Comparison of ENCODE assay signal across 17 cellular contexts in the genomic region with DNA sequence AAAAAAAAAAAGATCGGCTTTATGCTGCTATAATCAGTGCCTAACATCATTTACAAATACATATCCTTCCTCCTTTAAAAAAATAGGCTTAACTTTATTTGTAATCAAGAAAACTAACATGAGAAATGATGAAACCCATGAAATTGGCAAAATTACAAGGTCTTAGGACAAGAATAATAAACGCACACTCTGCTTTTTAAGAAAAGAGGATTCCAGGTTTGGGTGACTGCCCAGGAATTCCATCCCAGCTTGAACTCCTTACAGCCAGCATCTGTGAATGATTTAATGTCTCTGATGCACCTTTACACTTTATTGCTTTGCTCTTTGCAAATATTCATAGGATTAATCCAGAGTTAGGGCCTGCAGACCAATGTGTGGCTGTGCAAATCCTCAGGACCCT.
DNase-seq lines count a peak whose midpoint lies in the region; ATAC-seq and TF ChIP-seq lines count a peak whose summit lies in the region.
"Had no signal": no experiment of that assay in that cellular context is flagged by ENCODE, and none has a peak within 500 bp of the region (broad histone marks: within the 10 kb centered on the region; RNA-seq: fewer than 3 reads in every experiment).

No MANE protein-coding gene starts in this region.

- no peaks in the 10 kb centered on the region for H3K27me3 ChIP-seq in esophagus muscularis mucosa

- DNase-seq in G401 (ENCODE audit: low spot score), result peak; percentile 10
- DNase-seq in RPMI7951 (ENCODE audit: low read depth), result peak; percentile 16
- DNase-seq in esophagus muscularis mucosa (ENCODE audit: extremely low spot score), result peak; percentile 45
- DNase-seq in mucosa of gallbladder (ENCODE audit: low spot score), result peak; percentile 44
- DNase-seq: C1 segment of cervical spinal cord, H9, Kasumi-1, NCI-H1105 treated with DMSO at 0.1 percent for 48 hours, NCI-H1694 treated with DMSO at 0.1 percent for 48 hours, NCI-H2107, NCI-H510A treated with DMSO at 0.1 percent for 48 hours, NCI-H774, Right ventricle myocardium superior had no signal

- WGBS in esophagus muscularis mucosa, result 26% methylated on average over 2 of the region's 2 CpGs

- in situ Hi-C loops in G401 (cut with HindIII; ENCODE audit: low sequenced_read_pairs), result no loop called here

- TF ChIP-seq EP300 in esophagus muscularis mucosa (IDR thresholded peaks at IDR 0.05), result no peak

- H3K4me1 ChIP-seq in esophagus muscularis mucosa, result peaks cover 0 to 6% (median 2%) of the 10 kb centered on the region in 4 donors
- H3K4me1 ChIP-seq: A549 had no signal

- no peak overlapping the region for H3K27ac ChIP-seq in esophagus muscularis mucosa (replicated peaks in 1 of 4)
- H3K27ac ChIP-seq: A549 had no signal

- H3K36me3 ChIP-seq in esophagus muscularis mucosa, result no peaks in the 10 kb centered on the region

- TF ChIP-seq CTCF in esophagus muscularis mucosa (IDR thresholded peaks at IDR 0.05), result no peak

- H3K4me3 ChIP-seq in esophagus muscularis mucosa, result no peak overlapping the region
- H3K4me3 ChIP-seq: A549 had no signal

- intact Hi-C loops in esophagus muscularis mucosa (cut with DNase I), result no loop called here

- no peak for TF ChIP-seq POLR2A in esophagus muscularis mucosa (IDR thresholded peaks at IDR 0.05; ENCODE audit: low read depth)

- ATAC-seq in GM21529 (IDR thresholded peaks at IDR 0.05; ENCODE audit: unreplicated experiment) (no peak), HG02763 (IDR thresholded peaks at IDR 0.05; ENCODE audit: unreplicated experiment) (no peak), GM21367 (IDR thresholded peaks at IDR 0.05; ENCODE audit: unreplicated experiment) (no peak)
- ATAC-seq: A549 had no signal

- peaks cover 0 to 3% (median 0%) of the 10 kb centered on the region in 4 donors for H3K9me3 ChIP-seq in esophagus muscularis mucosa
